Comparison of ENCODE assay signal across 33 cellular contexts in genomic region chr1:168345939-168346338, GRCh38.
"Had no signal": no experiment of that assay in that cellular context is flagged by ENCODE, and none has a peak within 500 bp of the region (broad histone marks: within the 10 kb centered on the region; RNA-seq: fewer than 3 reads in every experiment).

No MANE protein-coding gene starts in this region.

- H3K27ac Mint-ChIP-seq: activated B cell treated with CpG ODN at 0.5 μM for 24 hours; activated CD4-positive, alpha-beta memory T cell treated with anti-CD3 and anti-CD28 coated beads for 36 hours; activated CD4-positive, alpha-beta T cell treated with anti-CD3 and anti-CD28 coated beads, Interleukin-2, amount 10 ng/mL, durations not matched to agents 24 days and 14 days; activated CD8-positive, alpha-beta T cell treated with anti-CD3 and anti-CD28 coated beads for 36 hours; activated naive CD4-positive, alpha-beta T cell treated with anti-CD3 and anti-CD28 coated beads for 36 hours; activated naive CD4-positive, alpha-beta T cell treated with anti-CD3 and anti-CD28 coated beads, Interleukin-2, amount 50 U/mL, for 72 hours; activated naive CD8-positive, alpha-beta T cell treated with anti-CD3 and anti-CD28 coated beads for 36 hours; activated T-helper 1 cell treated with anti-CD3 and anti-CD28 coated beads, Interleukin-12 subunit alpha, Interleukin-12 subunit beta, Interleukin-2, Interleukin-4 antibody, amounts not matched to agents 30 ng/mL and 10 ng/mL and 1 ng/mL, durations not matched to agents 14 hours and 24 hours and 36 hours; activated T-helper 17 cell treated with anti-CD3 and anti-CD28 coated beads, Interleukin-2, amount 50 U/mL, for 72 hours; T-helper 17 cell had no signal

- H3K36me3 ChIP-seq: adrenal gland, brain microvascular endothelial cell, breast epithelium had no signal

- ATAC-seq: activated CD8-positive, alpha-beta T cell treated with anti-CD3 and anti-CD28 coated beads for 36 hours; activated naive CD4-positive, alpha-beta T cell treated with anti-CD3 and anti-CD28 coated beads, Interleukin-2, amount 50 U/mL, for 72 hours; activated T-cell treated with anti-CD3 and anti-CD28 coated beads, Interleukin-2, amount 50 U/mL, for 4 hours; activated T-cell treated with anti-CD3 and anti-CD28 coated beads, Interleukin-2, amount 50 U/mL, for 72 hours; activated T-helper 17 cell treated with anti-CD3 and anti-CD28 coated beads, Interleukin-2, amount 50 U/mL, for 72 hours; body of pancreas; T-helper 17 cell had no signal

- DNase-seq: activated B cell treated with CpG ODN at 0.5 μM for 24 hours; activated CD4-positive, alpha-beta memory T cell treated with anti-CD3 and anti-CD28 coated beads for 36 hours; activated CD4-positive, alpha-beta T cell treated with anti-CD3 and anti-CD28 coated beads for 4 hours; activated CD4-positive, alpha-beta T cell treated with anti-CD3 and anti-CD28 coated beads, Interleukin-2, amount 10 ng/mL, durations not matched to agents 24 days and 14 days; activated CD4-positive, alpha-beta T cell treated with anti-CD3 and anti-CD28 coated beads, Interleukin-2, amount 50 U/mL, for 1 hour; activated CD4-positive, alpha-beta T cell treated with anti-CD3 and anti-CD28 coated beads, Interleukin-2, amount 50 U/mL, for 4 hours; activated CD4-positive, CD25-positive, alpha-beta regulatory T cell treated with anti-CD3 and anti-CD28 coated beads, Interleukin-2, amount 50 U/mL, for 72 hours; activated CD8-positive, alpha-beta memory T cell treated with anti-CD3 and anti-CD28 coated beads, Interleukin-2, amount 50 U/mL, for 4 hours; activated CD8-positive, alpha-beta T cell treated with anti-CD3 and anti-CD28 coated beads for 36 hours; activated effector memory CD4-positive, alpha-beta T cell treated with anti-CD3 and anti-CD28 coated beads, Interleukin-2, amount 50 U/mL, for 16 hours; activated gamma-delta T cell treated with Interleukin-2 at 50 U/mL for 16 hours; activated naive CD4-positive, alpha-beta T cell; activated naive CD4-positive, alpha-beta T cell treated with anti-CD3 and anti-CD28 coated beads for 36 hours; activated naive CD4-positive, alpha-beta T cell treated with anti-CD3 and anti-CD28 coated beads, Interleukin-2, amount 50 U/mL, for 16 hours; activated naive CD8-positive, alpha-beta T cell treated with anti-CD3 and anti-CD28 coated beads for 36 hours; activated T-cell treated with anti-CD3 and anti-CD28 coated beads for 4 hours; activated T-cell treated with anti-CD3 and anti-CD28 coated beads, Interleukin-2, amount 50 U/mL, for 1 hour; activated T-cell treated with anti-CD3 and anti-CD28 coated beads, Interleukin-2, amount 50 U/mL, for 4 hours; activated T-cell treated with anti-CD3 and anti-CD28 coated beads, Interleukin-2, amount 50 U/mL, for 72 hours; adrenal gland; amniotic stem cell; aorta; body of pancreas; brain microvascular endothelial cell; cerebellar nuclear complex; T-helper 17 cell; T-helper 9 cell had no signal

- H3K27me3 Mint-ChIP-seq: activated B cell treated with CpG ODN at 0.5 μM for 24 hours; activated CD4-positive, alpha-beta memory T cell treated with anti-CD3 and anti-CD28 coated beads for 36 hours; activated CD4-positive, alpha-beta T cell treated with anti-CD3 and anti-CD28 coated beads, Interleukin-2, amount 10 ng/mL, durations not matched to agents 24 days and 14 days; activated CD8-positive, alpha-beta T cell treated with anti-CD3 and anti-CD28 coated beads for 36 hours; activated naive CD8-positive, alpha-beta T cell treated with anti-CD3 and anti-CD28 coated beads for 36 hours; activated T-helper 17 cell treated with anti-CD3 and anti-CD28 coated beads, Interleukin-2, amount 50 U/mL, for 72 hours; central memory CD8-positive, alpha-beta T cell; T-helper 17 cell had no signal

- H3K27me3 ChIP-seq: adrenal gland, body of pancreas, brain microvascular endothelial cell, breast epithelium had no signal

- H3K9me3 Mint-ChIP-seq: activated naive CD4-positive, alpha-beta T cell treated with anti-CD3 and anti-CD28 coated beads for 36 hours; activated T-cell treated with anti-CD3 and anti-CD28 coated beads, Interleukin-2, amount 50 U/mL, for 4 hours; activated T-helper 17 cell treated with anti-CD3 and anti-CD28 coated beads, Interleukin-2, amount 50 U/mL, for 72 hours; central memory CD8-positive, alpha-beta T cell had no signal

- H3K4me3 ChIP-seq: adrenal gland, body of pancreas, breast epithelium had no signal

- H3K9me3 ChIP-seq: adrenal gland, breast epithelium had no signal

- H3K36me3 Mint-ChIP-seq: activated CD4-positive, alpha-beta memory T cell treated with anti-CD3 and anti-CD28 coated beads for 36 hours had no signal

- H3K27ac ChIP-seq: adrenal gland, body of pancreas, brain microvascular endothelial cell, breast epithelium, VCaP had no signal

- H3K4me3 Mint-ChIP-seq: activated B cell treated with CpG ODN at 0.5 μM for 24 hours; activated CD4-positive, alpha-beta memory T cell treated with anti-CD3 and anti-CD28 coated beads for 36 hours; activated CD4-positive, alpha-beta T cell treated with anti-CD3 and anti-CD28 coated beads, Interleukin-2, amount 10 ng/mL, durations not matched to agents 24 days and 14 days; activated CD8-positive, alpha-beta T cell treated with anti-CD3 and anti-CD28 coated beads for 36 hours; activated naive CD4-positive, alpha-beta T cell treated with anti-CD3 and anti-CD28 coated beads for 36 hours; activated naive CD8-positive, alpha-beta T cell treated with anti-CD3 and anti-CD28 coated beads for 36 hours; activated T-cell treated with anti-CD3 and anti-CD28 coated beads, Interleukin-2, amount 50 U/mL, for 4 hours; activated T-cell treated with anti-CD3 and anti-CD28 coated beads, Interleukin-2, amount 50 U/mL, for 72 hours; activated T-helper 1 cell treated with anti-CD3 and anti-CD28 coated beads, Interleukin-12 subunit alpha, Interleukin-12 subunit beta, Interleukin-2, Interleukin-4 antibody, amounts not matched to agents 30 ng/mL and 10 ng/mL and 1 ng/mL, durations not matched to agents 14 hours and 24 hours and 36 hours had no signal
